ENCODE assay signal across 8 cellular contexts in genomic region chr10:79148452-79149344, GRCh38.
DNase-seq lines count a peak whose midpoint lies in the region; ATAC-seq, FAIRE-seq and TF ChIP-seq lines count a peak whose summit lies in the region.

No MANE protein-coding gene starts in this region.

- DNase-seq in RWPE1 (ENCODE audit: low spot score): peak; percentile 75
- no peak for DNase-seq in natural killer cell
- no peak for DNase-seq in HTR-8/SVneo (ENCODE audit: insufficient read length, low spot score)
- no peak for DNase-seq in NCI-H2107 treated with DMSO at 0.1 percent for 48 hours (lab: John Stamatoyannopoulos, UW; ENCODE audit: unreplicated experiment)
- DNase-seq in COLO668 (lab: John Stamatoyannopoulos, UW; ENCODE audit: unreplicated experiment): no peak

- H3K4me2 ChIP-seq in BLaER1 treated with 17β-estradiol and CSF1 and Interleukin-3, amounts not matched to agents 10 nM and 100 nM: peak overlapping the region; percentile 88 to 99 (median 97)

- no peak for FAIRE-seq in HTR-8/SVneo (lab: Jason Lieb, UNC)

- peak overlapping the region; percentile 56 for H3K4me3 Mint-ChIP-seq in natural killer cell

- H3K4me1 Mint-ChIP-seq in natural killer cell: peaks cover 54 to 90% of the 10 kb centered on the region in 2 donors

- H3K36me3 ChIP-seq in BLaER1 treated with 17β-estradiol and CSF1 and Interleukin-3, amounts not matched to agents 10 nM and 100 nM: peaks cover 0 to 22% (median 13%) of the 10 kb centered on the region in 11 experiments; a peak in 15 of 22 replicates
- peaks cover 0 to 4% of the 10 kb centered on the region in 2 donors for H3K36me3 ChIP-seq in esophagus (ENCODE audit: control insufficient read depth in 2 of 2, insufficient read depth in 2 of 2, low read length in 1 of 2)

- no peaks in the 10 kb centered on the region for H3K27me3 Mint-ChIP-seq in natural killer cell (ENCODE audit: low read depth in 2 of 2)

- H3K27ac ChIP-seq in BLaER1 treated with 17β-estradiol and CSF1 and Interleukin-3, amounts not matched to agents 10 nM and 100 nM: peak overlapping the region; percentile 73 to 97 (median 86)
- peak overlapping the region; percentile 99 for H3K27ac ChIP-seq in RWPE1
- H3K27ac ChIP-seq in esophagus (ENCODE audit: low read depth in 2 of 2, low read length in 1 of 2): peak overlapping the region; percentile 91

- no peaks in the 10 kb centered on the region for H3K27me3 ChIP-seq in BLaER1 treated with 17β-estradiol and CSF1 and Interleukin-3, amounts not matched to agents 10 nM and 100 nM
- H3K27me3 ChIP-seq in esophagus (ENCODE audit: control insufficient read depth in 1 of 2, insufficient read depth in 2 of 2, low read length in 2 of 2): no peaks in the 10 kb centered on the region

- WGBS in esophagus, 2 donors: 41 to 44% methylated on average over 16 of the region's 16 CpGs

- no peaks in the 10 kb centered on the region for H3K36me3 Mint-ChIP-seq in natural killer cell

- H3K4me1 ChIP-seq in BLaER1 treated with 17β-estradiol and CSF1 and Interleukin-3, amounts not matched to agents 10 nM and 100 nM: peaks cover 100% of the 10 kb centered on the region in 10 experiments
- H3K4me1 ChIP-seq in esophagus (ENCODE audit: control insufficient read depth in 2 of 2, insufficient read depth in 2 of 2, low read length in 1 of 2): peaks cover 54 to 60% of the 10 kb centered on the region in 2 donors

- intact Hi-C loops in natural killer cell (cut with micrococcal nuclease): loop anchor here (5.0 kb wide), 1 partner anchor 81 kb away; the partner anchor contains the start of gene ZMIZ1

- H3K4me3 ChIP-seq in BLaER1 treated with 17β-estradiol and CSF1 and Interleukin-3, amounts not matched to agents 10 nM and 100 nM: peak overlapping the region in 9 of 10 experiments; percentile 4 to 54 (median 42); a peak in 14 of 20 replicates
- H3K4me3 ChIP-seq in esophagus (ENCODE audit: low read depth in 1 of 2, low read length in 2 of 2): no peak overlapping the region

- TF ChIP-seq CTCF in RWPE1 (conservative IDR thresholded peaks at IDR 0.05; ENCODE audit: low read depth) (no peak), natural killer cell (IDR thresholded peaks at IDR 0.05) (no peak)

- peak in 2 of 3 donors; percentile 38 to 39 for ATAC-seq in natural killer cell
- no peak for ATAC-seq in GM21390 (IDR thresholded peaks at IDR 0.05; ENCODE audit: unreplicated experiment)

- H3K27ac Mint-ChIP-seq in natural killer cell: peak overlapping the region; percentile 70 to 71

- H3K9me3 Mint-ChIP-seq in natural killer cell: no peaks in the 10 kb centered on the region

- POLR2A ChIA-PET in RWPE1 (lab: Yijun Ruan, JAX; ENCODE audit: low non-redundant PET): interaction anchor here (0.6 kb wide), 1 partner anchor 41 kb away, joined by 3 read pairs; no protein-coding TSS in a partner anchor

- H3K9me3 ChIP-seq in BLaER1 treated with 17β-estradiol and CSF1 and Interleukin-3, amounts not matched to agents 10 nM and 100 nM (replicated peaks in 1 of 11): no peaks in the 10 kb centered on the region
- no peaks in the 10 kb centered on the region for H3K9me3 ChIP-seq in esophagus (ENCODE audit: control insufficient read depth in 2 of 2, insufficient read depth in 1 of 2, low read depth in 1 of 2, low read length in 1 of 2)

- H3K9ac ChIP-seq in BLaER1 treated with 17β-estradiol and CSF1 and Interleukin-3, amounts not matched to agents 10 nM and 100 nM: peak overlapping the region; percentile 57 to 89 (median 73)

- H4K20me1 ChIP-seq in BLaER1 treated with 17β-estradiol and CSF1 and Interleukin-3, amounts not matched to agents 10 nM and 100 nM: peaks cover 0 to 43% (median 9%) of the 10 kb centered on the region in 11 experiments; a peak in 10 of 22 replicates

- CTCF ChIA-PET in RWPE1 (lab: Yijun Ruan, JAX): interaction anchor here (0.7 to 3.3 kb wide), 8 partner anchors 8 to 1102 kb away, joined by 3 to 14 read pairs (median 4); no protein-coding TSS in a partner anchor

Comparison
In these comparisons a context has a peak if more than half of its experiments do, and no peak if none do; other contexts are left out.
1. H3K4me3 ChIP-seq: peak in BLaER1 treated with 17β-estradiol and CSF1 and Interleukin-3, amounts not matched to agents 10 nM and 100 nM (9 of 10); none in esophagus (0 of 2).
2. Peak in every context shown above with its lines, with median percentiles within 50 percentile points of each other: H3K27ac ChIP-seq.